15 cellular contexts compared by ENCODE assay signal in genomic region chr15:63367900-63368299, GRCh38.
"Had no signal": no experiment of that assay in that cellular context is flagged by ENCODE, and none has a peak within 500 bp of the region (broad histone marks: within the 10 kb centered on the region; RNA-seq: fewer than 3 reads in every experiment).

No MANE protein-coding gene starts in this region.

- H3K27ac ChIP-seq: dorsolateral prefrontal cortex, spleen, tibial artery had no signal

- DNase-seq: activated CD4-positive, alpha-beta T cell treated with anti-CD3 and anti-CD28 coated beads for 36 hours; activated CD4-positive, alpha-beta T cell treated with anti-CD3 and anti-CD28 coated beads, Interleukin-2, amount 50 U/mL, for 48 hours; activated gamma-delta T cell; dorsolateral prefrontal cortex; nephron progenitor cell; nucleus accumbens; retina; stimulated activated CD8-positive, alpha-beta memory T cell treated with anti-CD3 and anti-CD28 coated beads, Interleukin-4, amount 100 ng/mL, for 48 hours; stimulated activated naive CD4-positive, alpha-beta T cell; T-cell; tibial artery had no signal

- H3K9me3 ChIP-seq: spleen, tibial artery had no signal

- H3K4me3 ChIP-seq: dorsolateral prefrontal cortex, lung, spleen, tibial artery had no signal

- H3K27me3 ChIP-seq: dorsolateral prefrontal cortex, spleen, tibial artery had no signal

- ATAC-seq: activated CD4-positive, alpha-beta T cell treated with anti-CD3 and anti-CD28 coated beads for 36 hours; SK-N-SH treated with all-trans-retinoic acid at 6 μM for 48 hours; T-cell; WTC11 had no signal

- H3K36me3 ChIP-seq: spleen, tibial artery had no signal
